Comparison of ENCODE assay signal across 20 cellular contexts in the genomic region with DNA sequence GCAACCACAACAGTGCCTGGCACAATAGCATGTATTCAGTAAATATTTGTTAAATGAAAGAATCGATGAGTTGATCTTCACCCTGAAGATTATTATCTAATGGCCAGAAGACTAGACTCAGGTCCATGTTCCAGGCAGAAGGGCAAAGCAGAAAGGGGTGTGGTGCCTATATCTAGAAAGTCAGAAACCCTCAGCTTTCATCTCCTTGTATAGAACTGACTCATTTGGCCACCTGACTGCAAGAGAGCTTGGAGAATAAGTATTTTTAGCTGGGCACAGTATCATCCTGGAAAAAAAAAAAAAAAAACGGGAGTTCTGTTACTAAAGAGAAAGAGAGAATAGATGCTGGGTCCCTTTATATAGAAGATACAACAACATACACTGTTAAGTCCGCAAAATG.
DNase-seq lines count a peak whose midpoint lies in the region; ATAC-seq lines count a peak whose summit lies in the region.
"Had no signal": no experiment of that assay in that cellular context is flagged by ENCODE, and none has a peak within 500 bp of the region (broad histone marks: within the 10 kb centered on the region; RNA-seq: fewer than 3 reads in every experiment).

No MANE protein-coding gene starts in this region.

- H3K4me3 Mint-ChIP-seq in activated naive CD4-positive, alpha-beta T cell treated with anti-CD3 and anti-CD28 coated beads for 36 hours = no peak overlapping the region
- H3K4me3 Mint-ChIP-seq: CD14-positive monocyte; CD4-positive, alpha-beta memory T cell; HFFc6 had no signal

- H3K27ac Mint-ChIP-seq in activated naive CD4-positive, alpha-beta T cell treated with anti-CD3 and anti-CD28 coated beads for 36 hours = no peak overlapping the region
- H3K27ac Mint-ChIP-seq: CD4-positive, alpha-beta memory T cell; HFFc6 had no signal

- H3K27me3 Mint-ChIP-seq in activated naive CD4-positive, alpha-beta T cell treated with anti-CD3 and anti-CD28 coated beads for 36 hours (ENCODE audit: low read depth) = peaks cover 10% of the 10 kb centered on the region

- CTCF ChIA-PET in activated naive CD4-positive, alpha-beta T cell treated with anti-CD3 and anti-CD28 coated beads for 36 hours (lab: Charles Lee) = no interaction called here

- intact Hi-C loops in activated naive CD4-positive, alpha-beta T cell treated with anti-CD3 and anti-CD28 coated beads for 36 hours (cut with micrococcal nuclease) = loop anchor here (10.0 kb wide), 1 partner anchor 172 kb away; no protein-coding TSS in a partner anchor

- no peaks in the 10 kb centered on the region for H3K36me3 Mint-ChIP-seq in activated naive CD4-positive, alpha-beta T cell treated with anti-CD3 and anti-CD28 coated beads for 36 hours (ENCODE audit: low read depth)
- H3K36me3 Mint-ChIP-seq: CD14-positive monocyte; CD4-positive, alpha-beta memory T cell had no signal

- peak; percentile 26 for DNase-seq in NCI-H146 (lab: John Stamatoyannopoulos, UW)
- no peak for DNase-seq in NCI-H146 treated with DMSO at 0.1 percent for 48 hours (lab: John Stamatoyannopoulos, UW; ENCODE audit: unreplicated experiment)
- peak; percentile 11 for DNase-seq in DMS53 treated with DMSO at 0.1 percent for 48 hours (lab: John Stamatoyannopoulos, UW; ENCODE audit: unreplicated experiment)
- DNase-seq in myocyte (ENCODE audit: low read depth) = peak; percentile 57
- DNase-seq in pons (ENCODE audit: low spot score) = peak; percentile 64
- DNase-seq in activated naive CD4-positive, alpha-beta T cell treated with anti-CD3 and anti-CD28 coated beads for 36 hours = no peak
- no peak for DNase-seq in GDM1 (lab: John Stamatoyannopoulos, UW)
- DNase-seq: AML-193; CD4-positive, alpha-beta memory T cell; DMS153; DND-41; EL; GOT3; H7; HFFc6; IMR-90 had no signal

- no peaks in the 10 kb centered on the region for H3K4me1 Mint-ChIP-seq in activated naive CD4-positive, alpha-beta T cell treated with anti-CD3 and anti-CD28 coated beads for 36 hours (ENCODE audit: low read depth)
- H3K4me1 Mint-ChIP-seq: CD14-positive monocyte; CD4-positive, alpha-beta memory T cell had no signal

- no peaks in the 10 kb centered on the region for H3K9me3 Mint-ChIP-seq in activated naive CD4-positive, alpha-beta T cell treated with anti-CD3 and anti-CD28 coated beads for 36 hours
- H3K9me3 Mint-ChIP-seq: HFFc6 had no signal

- no peak for ATAC-seq in HG03342 (IDR thresholded peaks at IDR 0.05; ENCODE audit: unreplicated experiment)
- ATAC-seq: A549, HCT116 had no signal

Comparison
In these comparisons a context has a peak if more than half of its experiments do, and no peak if none do; other contexts are left out.
1. DNase-seq: peak in NCI-H146 (single experiment), DMS53 treated with DMSO at 0.1 percent for 48 hours (single experiment), myocyte (single experiment) and pons (single experiment); none in NCI-H146 treated with DMSO at 0.1 percent for 48 hours (single experiment), activated naive CD4-positive, alpha-beta T cell treated with anti-CD3 and anti-CD28 coated beads for 36 hours (single experiment) and GDM1 (single experiment).